15 cellular contexts compared by ENCODE assay signal in the genomic region with DNA sequence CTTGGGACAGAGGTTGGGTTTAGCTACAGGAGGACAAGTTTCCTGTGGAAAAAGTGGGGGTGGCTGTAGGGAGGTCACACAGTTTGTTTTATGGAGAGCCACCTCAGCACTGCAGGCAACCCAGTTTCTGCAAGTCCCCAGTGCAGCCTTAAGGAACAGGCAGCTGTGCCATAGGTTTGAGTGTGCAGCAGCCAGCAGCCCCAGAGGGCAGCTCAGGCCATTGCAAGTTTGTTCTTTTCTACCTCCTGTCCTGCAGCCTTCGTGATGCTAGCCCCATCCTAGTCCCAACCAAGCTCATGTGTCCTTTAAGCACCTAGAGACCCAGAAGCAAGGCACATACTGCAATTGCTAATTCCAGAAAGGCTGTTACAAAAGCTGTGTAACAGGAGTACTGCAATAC.
"Had no signal": no experiment of that assay in that cellular context is flagged by ENCODE, and none has a peak within 500 bp of the region (broad histone marks: within the 10 kb centered on the region; RNA-seq: fewer than 3 reads in every experiment).

No MANE protein-coding gene starts in this region.

- ATAC-seq: activated T-helper 17 cell treated with anti-CD3 and anti-CD28 coated beads, Interleukin-2, amount 50 U/mL, for 72 hours; heart right ventricle; left lobe of liver; stimulated activated naive CD8-positive, alpha-beta T cell treated with anti-CD3 and anti-CD28 coated beads, Interleukin-15, amount 100 ng/mL, for 72 hours; WTC11 had no signal

- H3K36me3 ChIP-seq: heart right ventricle had no signal

- DNase-seq: activated CD4-positive, alpha-beta T cell treated with anti-CD3 and anti-CD28 coated beads for 48 hours; activated CD8-positive, alpha-beta memory T cell treated with anti-CD3 and anti-CD28 coated beads for 24 hours; activated naive CD4-positive, alpha-beta T cell treated with anti-CD3 and anti-CD28 coated beads for 36 hours; heart right ventricle; islet precursor cell; mesenchymal stem cell; stimulated activated CD4-positive, alpha-beta T cell treated with anti-CD3 and anti-CD28 coated beads, Interleukin-4, amount 100 ng/mL, for 1 hour; stimulated activated CD8-positive, alpha-beta memory T cell treated with anti-CD3 and anti-CD28 coated beads, Interleukin-4, amount 100 ng/mL, for 48 hours; stimulated activated naive CD8-positive, alpha-beta T cell treated with anti-CD3 and anti-CD28 coated beads, Interleukin-15, amount 100 ng/mL, for 72 hours; T-helper 9 cell; testis had no signal

- H3K27ac Mint-ChIP-seq: activated naive CD4-positive, alpha-beta T cell treated with anti-CD3 and anti-CD28 coated beads for 36 hours; activated T-helper 17 cell treated with anti-CD3 and anti-CD28 coated beads, Interleukin-2, amount 50 U/mL, for 72 hours; stimulated activated naive CD8-positive, alpha-beta T cell treated with anti-CD3 and anti-CD28 coated beads, Interleukin-15, amount 100 ng/mL, for 72 hours; WTC11 had no signal

- H3K9me3 Mint-ChIP-seq: activated naive CD4-positive, alpha-beta T cell treated with anti-CD3 and anti-CD28 coated beads for 36 hours; activated T-helper 17 cell treated with anti-CD3 and anti-CD28 coated beads, Interleukin-2, amount 50 U/mL, for 72 hours; natural killer cell treated with Interleukin-12 subunit alpha and Interleukin-12 subunit beta and Interleukin-15 and Interleukin-18, amount 100 ng/mL, for 72 hours; stimulated activated naive CD8-positive, alpha-beta T cell treated with anti-CD3 and anti-CD28 coated beads, Interleukin-15, amount 100 ng/mL, for 72 hours; WTC11 had no signal

- H3K4me3 ChIP-seq: heart right ventricle, testis had no signal

- H3K9me3 ChIP-seq: heart right ventricle, testis had no signal

- H3K27me3 ChIP-seq: testis had no signal

- H3K27ac ChIP-seq: heart right ventricle, testis had no signal

- H3K4me3 Mint-ChIP-seq: activated naive CD4-positive, alpha-beta T cell treated with anti-CD3 and anti-CD28 coated beads for 36 hours; activated T-helper 17 cell treated with anti-CD3 and anti-CD28 coated beads, Interleukin-2, amount 50 U/mL, for 72 hours; natural killer cell treated with Interleukin-12 subunit alpha and Interleukin-12 subunit beta and Interleukin-15 and Interleukin-18, amount 100 ng/mL, for 72 hours; stimulated activated naive CD8-positive, alpha-beta T cell treated with anti-CD3 and anti-CD28 coated beads, Interleukin-15, amount 100 ng/mL, for 72 hours; WTC11 had no signal

- H3K36me3 Mint-ChIP-seq: natural killer cell treated with Interleukin-12 subunit alpha and Interleukin-12 subunit beta and Interleukin-15 and Interleukin-18, amount 100 ng/mL, for 72 hours; WTC11 had no signal
